In genomic region chr15:64847448-64847847, GRCh38 we compare ENCODE assay signal across 1 cellular context.
TF ChIP-seq lines count a peak whose summit lies in the region.

No MANE protein-coding gene starts in this region.

TF ChIP-seq in GM23338, 12 proteins besides CTCF, POLR2A, EP300 and RAD21 (continued from another document):
- TF ChIP-seq ZNF462 (CRISPR knock-in tag; IDR thresholded peaks at IDR 0.05), result no peak
- TF ChIP-seq NANOG (IDR thresholded peaks at IDR 0.05; ENCODE audit: borderline replicate concordance), result no peak
TF ChIP-seq in GM23338: peak in this region for 0.
